11 cellular contexts compared by ENCODE assay signal in the genomic region with DNA sequence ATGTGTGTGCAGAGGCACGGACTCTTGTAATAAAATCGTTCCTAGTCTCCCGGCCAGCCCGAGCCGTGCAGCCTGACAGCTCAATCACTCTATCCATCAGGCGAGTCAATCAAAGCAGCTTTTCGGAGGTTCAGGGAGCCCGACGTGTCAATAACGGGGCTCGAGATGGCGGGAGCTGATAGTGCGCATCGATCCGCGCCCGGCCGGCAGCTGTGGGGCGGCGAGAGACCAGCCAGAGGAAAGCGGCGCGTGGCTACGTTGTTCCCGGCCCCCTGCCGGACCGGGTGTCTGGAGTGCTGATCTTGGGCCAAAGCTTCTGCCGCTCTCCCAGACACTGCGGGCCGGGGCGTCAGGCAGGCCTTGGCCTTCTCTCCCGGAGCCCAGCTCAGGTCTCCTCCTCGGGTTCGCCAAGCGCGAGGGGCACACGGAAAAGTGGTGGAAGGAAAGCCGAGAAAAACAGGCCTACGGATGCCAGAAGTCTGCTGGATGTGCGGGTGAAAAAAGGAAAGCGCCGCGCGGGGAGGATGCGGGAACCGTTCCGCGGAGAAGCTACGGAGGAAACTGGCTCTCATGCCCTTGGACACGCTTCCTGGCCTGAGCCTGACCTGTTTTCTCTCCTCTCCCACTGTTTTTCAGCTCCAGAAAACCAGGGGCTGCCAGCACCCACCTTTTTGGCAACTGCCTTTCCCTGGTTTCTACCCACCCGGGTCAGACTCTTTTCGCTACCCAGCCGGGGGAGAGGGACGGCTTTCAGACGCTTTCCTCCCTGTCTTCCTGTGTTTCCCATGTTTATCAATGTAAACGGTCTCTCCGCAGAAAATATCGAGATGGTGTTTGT. TPM values are rescaled to one million over a fixed set of nuclear protein-coding genes. Genes with fewer than 3 reads are reported as not detected.
DNase-seq lines count a peak whose midpoint lies in the region; ATAC-seq and TF ChIP-seq lines count a peak whose summit lies in the region.
"Had no signal": no experiment of that assay in that cellular context is flagged by ENCODE, and none has a peak within 500 bp of the region (broad histone marks: within the 10 kb centered on the region; RNA-seq: fewer than 3 reads in every experiment).

No MANE protein-coding gene starts in this region.

- peak overlapping the region; percentile 32 to 76 (median 68) for H3K9ac ChIP-seq in subcutaneous abdominal adipose tissue (ENCODE audit: low read length in 5 of 5)

- DNase-seq in Right ventricle myocardium inferior (ENCODE audit: missing footprints) (peak; percentile 57), right cardiac atrium (no peak), lower leg skin (ENCODE audit: low spot score in 2 of 2) (peak in 1 of 2 donors; percentile 89), NCI-H187 (lab: John Stamatoyannopoulos, UW) (no peak), NCI-H510A (lab: John Stamatoyannopoulos, UW) (no peak)
- DNase-seq: COR-L47, NCI-H1436 had no signal

- no peak for TF ChIP-seq POLR2A in lower leg skin (IDR thresholded peaks at IDR 0.05)

- no peak overlapping the region for H3K4me3 ChIP-seq in right cardiac atrium (ENCODE audit: low read length)
- peak overlapping the region; percentile 28 for H3K4me3 ChIP-seq in lower leg skin (ENCODE audit: low read depth, poor library complexity, severe bottlenecking)
- H3K4me3 ChIP-seq in subcutaneous abdominal adipose tissue (ENCODE audit: low read depth in 1 of 5, low read length in 5 of 5) = peak overlapping the region; percentile 62 to 76 (median 70)

- H3K9me3 Mint-ChIP-seq in activated naive CD8-positive, alpha-beta T cell (ENCODE audit: low read depth) = no peaks in the 10 kb centered on the region

- no peaks in the 10 kb centered on the region for H3K36me3 ChIP-seq in subcutaneous abdominal adipose tissue (ENCODE audit: control insufficient read depth in 5 of 5, insufficient read depth in 5 of 5, low read length in 5 of 5)

- H3K27ac ChIP-seq in right cardiac atrium (ENCODE audit: low read length) (no peak overlapping the region), subcutaneous abdominal adipose tissue (ENCODE audit: low read depth, low read length) (peak overlapping the region; percentile 78)

- no peak overlapping the region for H3K27ac Mint-ChIP-seq in activated naive CD8-positive, alpha-beta T cell

- H3K36me3 Mint-ChIP-seq in activated naive CD8-positive, alpha-beta T cell = no peaks in the 10 kb centered on the region

- ATAC-seq in Right ventricle myocardium inferior (no peak), right cardiac atrium (no peak), GM19463 (IDR thresholded peaks at IDR 0.05; ENCODE audit: unreplicated experiment) (no peak)

- peak overlapping the region; percentile 71 for H3K4me3 Mint-ChIP-seq in activated naive CD8-positive, alpha-beta T cell

- TF ChIP-seq CTCF in lower leg skin (IDR thresholded peaks at IDR 0.05) = no peak

- H3K4me1 ChIP-seq in right cardiac atrium (ENCODE audit: control insufficient read depth, insufficient read depth, low read length) (peaks cover 4% of the 10 kb centered on the region), subcutaneous abdominal adipose tissue (ENCODE audit: control insufficient read depth in 5 of 5, insufficient read depth in 5 of 5, low read length in 5 of 5) (peaks cover 2 to 69% (median 63%) of the 10 kb centered on the region in 5 donors)

- H3K27me3 ChIP-seq in right cardiac atrium (ENCODE audit: control insufficient read depth, insufficient read depth) (no peaks in the 10 kb centered on the region), subcutaneous abdominal adipose tissue (ENCODE audit: control insufficient read depth in 5 of 5, insufficient read depth in 4 of 5, low read length in 5 of 5) (peaks cover 1 to 50% (median 40%) of the 10 kb centered on the region in 5 donors)

- peaks cover 52% of the 10 kb centered on the region for H3K27me3 Mint-ChIP-seq in activated naive CD8-positive, alpha-beta T cell

- H3K4me1 Mint-ChIP-seq in activated naive CD8-positive, alpha-beta T cell (ENCODE audit: low read depth) = peaks cover 44% of the 10 kb centered on the region

- intact Hi-C loops in Right ventricle myocardium inferior (cut with DNase I) (no loop called here), right cardiac atrium (cut with DNase I) (no loop called here), lower leg skin (cut with DNase I; ENCODE audit: low total_unique reads) (no loop called here)

- no peaks in the 10 kb centered on the region for H3K9me3 ChIP-seq in right cardiac atrium (ENCODE audit: control insufficient read depth, low read length)
- no peaks in the 10 kb centered on the region for H3K9me3 ChIP-seq in subcutaneous abdominal adipose tissue (ENCODE audit: control insufficient read depth in 5 of 5, low read length in 5 of 5)

- WGBS in right cardiac atrium = 8% methylated on average over 58 of the region's 58 CpGs
- WGBS in lower leg skin, 2 donors = 36% methylated on average over 40 to 55 of the region's 58 CpGs

RNA-seq across cellular contexts. Expression of a gene that starts 2.2 kb away (rescaled TPM):
- total RNA-seq in Right ventricle myocardium inferior (not detected), right cardiac atrium (not detected), lower leg skin (10 to 100 TPM; 10.2 to 23.2 (median 17.7) TPM)
- polyA plus RNA-seq in right cardiac atrium = not detected
- total RNA-seq: HT1080 had no signal

Comparison
In these comparisons a context has a peak if more than half of its experiments do, and no peak if none do; other contexts are left out.
1. RNA of a gene that starts 2.2 kb away (total RNA-seq): 10.2 to 23.2 TPM in lower leg skin; not detected in Right ventricle myocardium inferior (single experiment) and not detected in right cardiac atrium; every median in the first group is over 10 times any median in the second.